Comparison of ENCODE assay signal across 20 cellular contexts in the genomic region with DNA sequence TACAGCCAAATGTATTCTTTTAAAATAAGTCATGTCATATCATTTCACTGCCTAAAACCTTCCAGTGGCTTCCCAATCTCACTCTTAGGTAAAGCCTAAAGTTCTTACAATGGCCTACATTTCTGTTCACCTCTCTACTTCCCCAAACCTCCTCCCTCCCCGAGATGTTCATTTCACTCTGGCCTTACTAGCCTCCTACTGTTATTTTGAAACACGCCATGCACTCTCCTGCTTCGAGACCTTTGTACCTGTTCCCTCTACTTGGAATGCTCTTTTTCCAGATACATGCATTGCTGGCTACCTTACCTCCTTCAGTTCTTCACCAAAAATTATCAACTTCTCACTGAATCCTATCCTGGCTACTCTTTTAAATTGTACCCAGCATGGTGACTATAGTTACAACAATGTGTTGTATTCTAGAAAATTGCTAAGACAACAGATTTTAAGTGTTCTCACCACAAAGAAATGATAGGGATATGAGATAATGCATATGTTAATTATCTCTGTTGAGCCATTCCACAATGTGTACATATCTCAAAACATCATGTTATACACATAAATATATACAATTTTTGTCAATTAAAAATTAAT. TPM values are rescaled to one million over a fixed set of nuclear protein-coding genes. Genes with fewer than 3 reads are reported as not detected.
DNase-seq lines count a peak whose midpoint lies in the region; ATAC-seq, FAIRE-seq and TF ChIP-seq lines count a peak whose summit lies in the region.
"Had no signal": no experiment of that assay in that cellular context is flagged by ENCODE, and none has a peak within 500 bp of the region (broad histone marks: within the 10 kb centered on the region; RNA-seq: fewer than 3 reads in every experiment).

No MANE protein-coding gene starts in this region.

- H3K79me1 ChIP-seq in IMR-90 (ENCODE audit: low read depth in 1 of 2, low read length in 2 of 2): no peaks in the 10 kb centered on the region

- H2AFZ ChIP-seq in IMR-90 (replicated peaks; ENCODE audit: low read length, poor library complexity) (no peak overlapping the region), HepG2 (ENCODE audit: low read length) (no peak overlapping the region)
- H2AFZ ChIP-seq: GM23338 had no signal

- in situ Hi-C loops in IMR-90 (cut with MboI; ENCODE audit: low sequenced_read_pairs) (no loop called here), HepG2 (cut with HindIII; ENCODE audit: extremely low pct_ligation_motif_present, low pct_unique_long_range_greater_than_20kb) (no loop called here)

- no peak for ATAC-seq in A549
- ATAC-seq in IMR-90 (ENCODE audit: low read depth): no peak
- ATAC-seq in HepG2: no peak
- ATAC-seq in HG03159 (IDR thresholded peaks at IDR 0.05; ENCODE audit: unreplicated experiment): no peak
- ATAC-seq: HCT116 had no signal

- no peaks in the 10 kb centered on the region for H3K79me2 ChIP-seq in HepG2 (ENCODE audit: insufficient read depth, low read length)

- no peak overlapping the region for H3K9ac ChIP-seq in IMR-90 (ENCODE audit: low read depth, low read length)
- no peak overlapping the region for H3K9ac ChIP-seq in HepG2 (ENCODE audit: insufficient read depth, low read depth, low read length)

- TF ChIP-seq CTCF in A549 (IDR thresholded peaks at IDR 0.05) (no peak), IMR-90 (conservative IDR thresholded peaks at IDR 0.05; ENCODE audit: low read depth, low read length) (no peak), HepG2 (CRISPR knock-in tag; IDR thresholded peaks at IDR 0.05) (no peak)

- no peak overlapping the region for H3K27ac ChIP-seq in A549
- H3K27ac ChIP-seq in IMR-90 (ENCODE audit: insufficient read depth, low read length): no peak overlapping the region
- H3K27ac ChIP-seq in HepG2 (ENCODE audit: extremely low read length, insufficient read depth, low read length): no peak overlapping the region

- DNase-seq in T-helper 2 cell treated with Interferon-gamma antibody and Interleukin-4, amounts not matched to agents 5 μg/mL and 100 μg/mL, for 36 hours (ENCODE audit: low spot score): no peak
- DNase-seq in T-helper 2 cell: no peak
- no peak for DNase-seq in A549 (ENCODE audit: low read depth in 1 of 2, low spot score in 1 of 2)
- no peak for DNase-seq in IMR-90
- DNase-seq in HepG2 (ENCODE audit: low spot score): no peak
- DNase-seq in T-helper 9 cell: no peak
- DNase-seq in medulla oblongata (ENCODE audit: extremely low spot score): no peak
- DNase-seq: 8988T; BE2C; C1 segment of cervical spinal cord; Caco-2; CD4-positive, alpha-beta T cell; HFFc6 had no signal

- CTCF ChIA-PET in A549 (lab: Yijun Ruan, JAX): no interaction called here
- CTCF ChIA-PET in IMR-90 (lab: Yijun Ruan, JAX): no interaction called here
- CTCF ChIA-PET in HepG2 (lab: Yijun Ruan, JAX; ENCODE audit: low intra/inter-chr PET ratio, low total read pairs): no interaction called here

- H3K9me3 Mint-ChIP-seq in T-helper 2 cell treated with Interferon-gamma antibody and Interleukin-4, amounts not matched to agents 5 μg/mL and 100 μg/mL, for 36 hours: no peaks in the 10 kb centered on the region
- H3K9me3 Mint-ChIP-seq: CD4-positive, alpha-beta T cell; GM23338; HFFc6 had no signal

- H3K27me3 ChIP-seq in IMR-90 (ENCODE audit: control insufficient read depth, insufficient read depth, low read length): no peaks in the 10 kb centered on the region
- H3K27me3 ChIP-seq in HepG2 (ENCODE audit: control insufficient read depth in 1 of 2, insufficient read depth in 2 of 2, low read length in 2 of 2): no peaks in the 10 kb centered on the region
- H3K27me3 ChIP-seq: BE2C had no signal

- H3K9me1 ChIP-seq in IMR-90 (ENCODE audit: insufficient read depth, low read length): 0 out of 2 replicates have a peak, but pooled peaks cover 2% of the 10 kb centered on the region

- dilution Hi-C loops in IMR-90 (cut with HindIII; ENCODE audit: low sequenced_read_pairs, unreplicated experiment): no loop called here

- H4K91ac ChIP-seq in IMR-90 (ENCODE audit: insufficient read depth, low read depth, low read length): no peak overlapping the region

- POLR2A ChIA-PET in A549 (lab: Yijun Ruan, JAX): no interaction called here
- POLR2A ChIA-PET in IMR-90 (lab: Charles Lee; ENCODE audit: unreplicated experiment): no interaction called here
- POLR2A ChIA-PET in HepG2 (lab: Yijun Ruan, JAX): no interaction called here

- 0 out of 2 replicates have a peak overlapping the region, but pooled peaks have one; percentile 28 for H2BK20ac ChIP-seq in IMR-90 (ENCODE audit: low read depth, low read length)

- BruUV-seq in IMR-90 (replicated peaks; lab: Mats Ljungman, UMichigan) (no TSS peak), HepG2 (replicated peaks; lab: Mats Ljungman, UMichigan) (no TSS peak)

- TF ChIP-seq RAD21 in A549 (conservative IDR thresholded peaks at IDR 0.05 in 1 of 2, IDR thresholded peaks at IDR 0.05 in 1 of 2) (no peak), IMR-90 (IDR thresholded peaks at IDR 0.05; ENCODE audit: low read length) (no peak), HepG2 (CRISPR knock-in tag; IDR thresholded peaks at IDR 0.05) (no peak)

- intact Hi-C loops in IMR-90 (cut with micrococcal nuclease): no loop called here
- intact Hi-C loops in HepG2 (cut with micrococcal nuclease; ENCODE audit: unreplicated experiment): no loop called here

- H3K4me1 Mint-ChIP-seq in T-helper 2 cell treated with Interferon-gamma antibody and Interleukin-4, amounts not matched to agents 5 μg/mL and 100 μg/mL, for 36 hours (ENCODE audit: low read depth): peaks cover 18% of the 10 kb centered on the region

- H3K9me3 ChIP-seq in A549 (no peaks in the 10 kb centered on the region), IMR-90 (ENCODE audit: control insufficient read depth, insufficient read depth, low read length) (no peaks in the 10 kb centered on the region), HepG2 (ENCODE audit: low read length) (no peaks in the 10 kb centered on the region)
- H3K9me3 ChIP-seq: BE2C, Caco-2 had no signal

- H2AK9ac ChIP-seq in IMR-90 (replicated peaks; ENCODE audit: low read depth, low read length, poor library complexity): no peak overlapping the region

- H3K27ac Mint-ChIP-seq in T-helper 2 cell treated with Interferon-gamma antibody and Interleukin-4, amounts not matched to agents 5 μg/mL and 100 μg/mL, for 36 hours: peak overlapping the region; percentile 15
- H3K27ac Mint-ChIP-seq: CD4-positive, alpha-beta T cell; GM23338; HFFc6 had no signal

- H3K36me3 ChIP-seq in IMR-90 (ENCODE audit: control insufficient read depth, insufficient read depth, low read length): 0 out of 2 replicates have a peak, but pooled peaks cover 1% of the 10 kb centered on the region
- H3K36me3 ChIP-seq in HepG2 (replicated peaks in 1 of 2; ENCODE audit: control insufficient read depth in 1 of 2, insufficient read depth in 2 of 2, low read length in 2 of 2): 0 out of 5 replicates have a peak, but pooled peaks cover 0 to 2% of the 10 kb centered on the region in 2 experiments
- H3K36me3 ChIP-seq: BE2C had no signal

- TF ChIP-seq POLR2A in A549 (IDR thresholded peaks at IDR 0.05; ENCODE audit: low read length): no peak
- no peak for TF ChIP-seq POLR2A in IMR-90 (IDR thresholded peaks at IDR 0.05; ENCODE audit: low read depth, low read length)
- TF ChIP-seq POLR2A in HepG2 (IDR thresholded peaks at IDR 0.05; ENCODE audit: insufficient read depth in 1 of 2, low read depth in 2 of 2, low read length in 2 of 2): no peak

- H4K8ac ChIP-seq in IMR-90 (ENCODE audit: low read depth in 2 of 2, low read length in 2 of 2): no peak overlapping the region

- no peak overlapping the region for H3K23ac ChIP-seq in IMR-90 (ENCODE audit: low read depth, low read length)

- H3K4me3 ChIP-seq in A549 (no peak overlapping the region), IMR-90 (ENCODE audit: insufficient read depth, low read depth, low read length) (no peak overlapping the region), HepG2 (replicated peaks in 1 of 3; ENCODE audit: insufficient read depth in 1 of 3, low read depth in 2 of 3, low read length in 3 of 3) (no peak overlapping the region)
- H3K4me3 ChIP-seq: GM23338 had no signal

- H2BK15ac ChIP-seq in IMR-90 (ENCODE audit: low read depth, low read length): no peak overlapping the region

- FAIRE-seq in A549 (lab: Jason Lieb, UNC) (no peak), HepG2 (lab: Jason Lieb, UNC) (peak; percentile 12)
- FAIRE-seq: D721Med, GM12891, H54, HTR-8/SVneo had no signal

- WGBS in A549 (ENCODE audit: missing lambda C conversion rate): 52% methylated on average over 3 of the region's 3 CpGs
- 87% methylated on average over 3 of the region's 3 CpGs; no CpG with 5 or more reads in 1 of the 2 experiments for WGBS in IMR-90 (ENCODE audit: extremely low coverage in 2 of 2, insufficient read length in 1 of 2), 2 experiments
- WGBS in HepG2 (ENCODE audit: low lambda C conversion rate): 61% methylated on average over 3 of the region's 3 CpGs

- no peak overlapping the region for H2BK5ac ChIP-seq in IMR-90 (ENCODE audit: low read depth, low read length, poor library complexity, severe bottlenecking)

- no peak overlapping the region for H3K18ac ChIP-seq in IMR-90 (ENCODE audit: low read depth, low read length)

- no peak overlapping the region for H2AK5ac ChIP-seq in IMR-90 (ENCODE audit: low read depth, low read length)

- no peak overlapping the region for H3K14ac ChIP-seq in IMR-90 (replicated peaks; ENCODE audit: low read depth, low read length)

- H3K27me3 Mint-ChIP-seq in T-helper 2 cell treated with Interferon-gamma antibody and Interleukin-4, amounts not matched to agents 5 μg/mL and 100 μg/mL, for 36 hours (ENCODE audit: low read depth): no peaks in the 10 kb centered on the region
- H3K27me3 Mint-ChIP-seq: CD4-positive, alpha-beta T cell had no signal

- TF ChIP-seq EP300 in A549 (IDR thresholded peaks at IDR 0.05) (no peak), HepG2 (IDR thresholded peaks at IDR 0.05; ENCODE audit: low read depth in 2 of 2, low read length in 2 of 2) (no peak), HepG2 (CRISPR knock-in tag; IDR thresholded peaks at IDR 0.05; ENCODE audit: borderline replicate concordance) (no peak)

- H4K20me1 ChIP-seq in IMR-90 (ENCODE audit: insufficient read depth, low read length) (no peaks in the 10 kb centered on the region), HepG2 (ENCODE audit: insufficient read depth, low read length) (no peaks in the 10 kb centered on the region)

- peaks cover 2% of the 10 kb centered on the region for H3K36me3 Mint-ChIP-seq in T-helper 2 cell treated with Interferon-gamma antibody and Interleukin-4, amounts not matched to agents 5 μg/mL and 100 μg/mL, for 36 hours (ENCODE audit: low read depth)

- H3K56ac ChIP-seq in IMR-90 (ENCODE audit: extremely low read depth, insufficient read depth, low read length): no peak overlapping the region

- H3K4ac ChIP-seq in IMR-90 (ENCODE audit: low read depth, low read length): no peak overlapping the region

- H3K4me1 ChIP-seq in A549 (no peaks in the 10 kb centered on the region), IMR-90 (ENCODE audit: control insufficient read depth, insufficient read depth, low read length) (peaks cover 2% of the 10 kb centered on the region; the same call in 1 of the 2 replicates), HepG2 (ENCODE audit: insufficient read depth, low read length) (peaks cover 12% of the 10 kb centered on the region)
- H3K4me1 ChIP-seq: BE2C, Caco-2 had no signal

- no peak overlapping the region for H2BK120ac ChIP-seq in IMR-90 (ENCODE audit: low read depth, low read length)

- H4K5ac ChIP-seq in IMR-90 (ENCODE audit: low read depth, low read length): no peak overlapping the region

- H3K4me3 Mint-ChIP-seq in T-helper 2 cell treated with Interferon-gamma antibody and Interleukin-4, amounts not matched to agents 5 μg/mL and 100 μg/mL, for 36 hours: no peak overlapping the region
- H3K4me3 Mint-ChIP-seq: CD4-positive, alpha-beta T cell; GM23338; HFFc6 had no signal

- no peak overlapping the region for H3K4me2 ChIP-seq in A549
- H3K4me2 ChIP-seq in IMR-90 (ENCODE audit: low read depth, low read length): no peak overlapping the region
- no peak overlapping the region for H3K4me2 ChIP-seq in HepG2 (ENCODE audit: low read depth, low read length)
- H3K4me2 ChIP-seq: GM23338 had no signal

RNA-seq across cellular contexts. Expression of a gene that starts 50.6 kb away (rescaled TPM):
- polyA plus RNA-seq in A549 (2011; rRNA removed) (4.9 and 6.5 TPM in 2 replicates), A549 (2017; fragmentation: RNase III; extraction: RNeasy Plus Mini Kit Qiagen cat#74134 plus additional on column Dnase treatment) (4.7 to 7.2 TPM (median 5.7 TPM) in 3 replicates), IMR-90 (2012; rRNA removed) (1.6 and 1.8 TPM in 2 replicates), HepG2 (2011; rRNA removed) (3.6 and 3.9 TPM in 2 replicates)
- 3.0 and 3.9 TPM in 2 replicates for polyA plus RNA-seq in A549 (2012; cell fraction: cytosol; rRNA removed)
- 8.0 and 8.9 TPM in 2 replicates for polyA plus RNA-seq in A549 (2012; cell fraction: nucleus; rRNA removed)
- polyA minus RNA-seq in A549 (2011; rRNA and poly(A)+ RNA removed): 4.6 and 5.1 TPM in 2 replicates
- total RNA-seq in IMR-90 (2012; rRNA removed) (2.2 and 3.0 TPM in 2 replicates), HepG2 (2016; rRNA removed; fragmentation: Illumina TruSeq; extraction: Trizol) (3.8 and 8.2 TPM in 2 replicates)
- polyA plus RNA-seq in IMR-90 (2012; cell fraction: cytosol; rRNA removed): 0.68 and 0.73 TPM in 2 replicates
- polyA plus RNA-seq in IMR-90 (2012; cell fraction: nucleus; rRNA removed; ENCODE audit: low replicate concordance): 2.4 and 4.3 TPM in 2 replicates
- 0.71 and 0.97 TPM in 2 replicates for total RNA-seq in HepG2 (2016; cell fraction: cytosol; rRNA removed; fragmentation: Illumina TruSeq; extraction: Trizol; ENCODE audit: low read depth)
- 3.5 and 7.5 TPM in 2 replicates for total RNA-seq in HepG2 (2016; cell fraction: insoluble cytoplasmic fraction; rRNA removed; fragmentation: Illumina TruSeq; extraction: Trizol)
- total RNA-seq in HepG2 (2016; cell fraction: membrane; rRNA removed; fragmentation: Illumina TruSeq; extraction: Trizol): 1.2 and 1.4 TPM in 2 replicates
- 14.1 and 16.6 TPM in 2 replicates for total RNA-seq in HepG2 (2016; cell fraction: nucleus; rRNA removed; fragmentation: Illumina TruSeq; extraction: Trizol)
- polyA plus RNA-seq in HepG2 (2011; cell fraction: cytosol; rRNA removed): 0.67 and 0.81 TPM in 2 replicates
- 11.8 and 16.8 TPM in 2 replicates for polyA plus RNA-seq in HepG2 (2011; cell fraction: nucleus; rRNA removed)
- 1.4 and 2.1 TPM in 2 replicates for polyA plus RNA-seq in HepG2 (2012)
- 0.27 and 0.29 TPM in 2 replicates for polyA plus RNA-seq in HepG2 (2016; cell fraction: cytosol; fragmentation: Illumina TruSeq; extraction: Trizol; ENCODE audit: low read depth)
- 2.0 and 2.9 TPM in 2 replicates for polyA plus RNA-seq in HepG2 (2016; cell fraction: insoluble cytoplasmic fraction; fragmentation: Illumina TruSeq; extraction: Trizol; ENCODE audit: low read depth)
- 0.64 and 0.73 TPM in 2 replicates for polyA plus RNA-seq in HepG2 (2016; cell fraction: membrane; fragmentation: Illumina TruSeq; extraction: Trizol; ENCODE audit: low read depth)
- polyA plus RNA-seq in HepG2 (2016; cell fraction: nucleus; fragmentation: Illumina TruSeq; extraction: Trizol; ENCODE audit: insufficient read depth, low read depth): 29.1 and 31.2 TPM in 2 replicates
- 2.4 and 13.2 TPM in 2 replicates for polyA minus RNA-seq in HepG2 (2011; rRNA and poly(A)+ RNA removed; ENCODE audit: low replicate concordance)
- 0.97 and 1.2 TPM in 2 replicates for polyA minus RNA-seq in HepG2 (2011; cell fraction: cytosol; rRNA and poly(A)+ RNA removed)
- 5.3 and 5.7 TPM in 2 replicates for polyA minus RNA-seq in HepG2 (2011; cell fraction: nucleus; rRNA and poly(A)+ RNA removed)
